In the genomic region with DNA sequence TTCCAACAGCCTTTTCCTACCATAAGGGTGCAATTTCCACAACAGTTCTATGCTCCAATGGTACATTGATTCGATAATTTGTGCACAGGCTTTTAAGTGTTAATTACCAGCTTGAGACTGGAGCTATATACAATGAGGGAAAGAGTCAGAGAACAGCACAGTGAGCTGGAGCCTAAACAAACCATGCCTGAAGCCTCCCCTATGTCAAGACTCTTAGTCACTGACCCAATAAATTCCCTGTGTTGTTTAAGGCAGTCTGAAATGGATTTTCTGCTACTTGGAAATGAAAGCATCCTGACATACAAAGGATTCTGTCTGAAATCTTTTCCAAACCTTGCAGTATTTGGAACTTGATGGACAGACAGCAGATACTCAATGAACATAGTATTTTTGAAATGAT, we compare ENCODE assay signal across 16 cellular contexts.
DNase-seq lines count a peak whose midpoint lies in the region; ATAC-seq and TF ChIP-seq lines count a peak whose summit lies in the region.
"Had no signal": no experiment of that assay in that cellular context is flagged by ENCODE, and none has a peak within 500 bp of the region (broad histone marks: within the 10 kb centered on the region; RNA-seq: fewer than 3 reads in every experiment).

No MANE protein-coding gene starts in this region.

- peak overlapping the region; percentile 28 to 30; a peak in 1 of 4 replicates for H4K8ac ChIP-seq in IMR-90 (ENCODE audit: low read depth in 2 of 2, low read length in 2 of 2)

- peaks cover 17% of the 10 kb centered on the region for H3K9me1 ChIP-seq in IMR-90 (ENCODE audit: insufficient read depth, low read length)

- intact Hi-C loops in IMR-90 (cut with micrococcal nuclease), result no loop called here

- dilution Hi-C loops in IMR-90 (cut with HindIII; ENCODE audit: low sequenced_read_pairs, unreplicated experiment), result no loop called here

- ATAC-seq in IMR-90 (ENCODE audit: low read depth) (peak; percentile 89), GM18520 (IDR thresholded peaks at IDR 0.05; ENCODE audit: unreplicated experiment) (no peak)
- ATAC-seq: GM12878 had no signal

- BruUV-seq in IMR-90 (replicated peaks; lab: Mats Ljungman, UMichigan), result no TSS peak

- CTCF ChIA-PET in IMR-90 (lab: Yijun Ruan, JAX), result no interaction called here

- H4K5ac ChIP-seq in IMR-90 (ENCODE audit: low read depth, low read length), result peak overlapping the region; percentile 9; the same call in 1 of the 2 replicates

- peaks cover 0 to 7% of the 10 kb centered on the region in 2 experiments; a peak in 1 of 4 replicates for H3K79me1 ChIP-seq in IMR-90 (ENCODE audit: low read depth in 1 of 2, low read length in 2 of 2)

- H3K14ac ChIP-seq in IMR-90 (replicated peaks; ENCODE audit: low read depth, low read length), result peak overlapping the region; percentile 90

- no peak for TF ChIP-seq POLR2A in IMR-90 (IDR thresholded peaks at IDR 0.05; ENCODE audit: low read depth, low read length)

- in situ Hi-C loops in IMR-90 (cut with MboI; ENCODE audit: low sequenced_read_pairs), result no loop called here
- in situ Hi-C loops in brain microvascular endothelial cell (cut with HindIII; ENCODE audit: low pct_ligation_motif_present, low sequenced_read_pairs), result no loop called here

- H3K4ac ChIP-seq in IMR-90 (ENCODE audit: low read depth, low read length), result peak overlapping the region; percentile 82

- TF ChIP-seq RAD21 in IMR-90 (IDR thresholded peaks at IDR 0.05; ENCODE audit: low read length), result no peak

- H2AFZ ChIP-seq in IMR-90 (replicated peaks; ENCODE audit: low read length, poor library complexity), result no peak overlapping the region

- H2BK5ac ChIP-seq in IMR-90 (ENCODE audit: low read depth, low read length, poor library complexity, severe bottlenecking), result peak overlapping the region; percentile 84

- H3K9ac ChIP-seq in IMR-90 (ENCODE audit: low read depth, low read length), result no peak overlapping the region

- peak overlapping the region; percentile 41 for H2AK5ac ChIP-seq in IMR-90 (ENCODE audit: low read depth, low read length)

- peak overlapping the region; percentile 87 for H4K91ac ChIP-seq in IMR-90 (ENCODE audit: insufficient read depth, low read depth, low read length)

- H2BK120ac ChIP-seq in IMR-90 (ENCODE audit: low read depth, low read length), result peak overlapping the region; percentile 82

- no peaks in the 10 kb centered on the region for H3K9me3 ChIP-seq in IMR-90 (ENCODE audit: control insufficient read depth, insufficient read depth, low read length)
- H3K9me3 ChIP-seq: Caco-2, Peyer's patch had no signal

- peaks cover 15% of the 10 kb centered on the region for H3K4me1 ChIP-seq in IMR-90 (ENCODE audit: control insufficient read depth, insufficient read depth, low read length)
- H3K4me1 ChIP-seq: Caco-2, Peyer's patch had no signal

- POLR2A ChIA-PET in IMR-90 (lab: Charles Lee; ENCODE audit: unreplicated experiment), result interaction anchor here (0.6 kb wide), 1 partner anchor 548 kb away, joined by 3 read pairs; no protein-coding TSS in a partner anchor

- no peak overlapping the region for H3K4me3 ChIP-seq in AG09309 (ENCODE audit: control insufficient read depth, low read depth, low read length)
- no peak overlapping the region for H3K4me3 ChIP-seq in IMR-90 (ENCODE audit: insufficient read depth, low read depth, low read length)
- H3K4me3 ChIP-seq in brain microvascular endothelial cell (ENCODE audit: low read depth, low read length), result no peak overlapping the region
- H3K4me3 ChIP-seq: GM12878, Peyer's patch had no signal

- H3K18ac ChIP-seq in IMR-90 (ENCODE audit: low read depth, low read length), result peak overlapping the region; percentile 77; the same call in 1 of the 2 replicates

- peak overlapping the region; percentile 78 for H2BK20ac ChIP-seq in IMR-90 (ENCODE audit: low read depth, low read length)

- H3K4me2 ChIP-seq in IMR-90 (ENCODE audit: low read depth, low read length), result peak overlapping the region; percentile 32; the same call in 1 of the 2 replicates

- no peak overlapping the region for H2AK9ac ChIP-seq in IMR-90 (replicated peaks; ENCODE audit: low read depth, low read length, poor library complexity)

- no peaks in the 10 kb centered on the region for H4K20me1 ChIP-seq in IMR-90 (ENCODE audit: insufficient read depth, low read length)

- no peaks in the 10 kb centered on the region for H3K27me3 ChIP-seq in IMR-90 (ENCODE audit: control insufficient read depth, insufficient read depth, low read length)
- no peaks in the 10 kb centered on the region for H3K27me3 ChIP-seq in brain microvascular endothelial cell (replicated peaks)
- H3K27me3 ChIP-seq: Peyer's patch had no signal

- TF ChIP-seq CTCF in AG09309 (IDR thresholded peaks at IDR 0.05; ENCODE audit: control insufficient read depth, insufficient read depth, low read depth, low read length, missing control alignments), result no peak
- no peak for TF ChIP-seq CTCF in IMR-90 (conservative IDR thresholded peaks at IDR 0.05; ENCODE audit: low read depth, low read length)
- TF ChIP-seq CTCF in brain microvascular endothelial cell (IDR thresholded peaks at IDR 0.05; ENCODE audit: low read depth, low read length, missing control alignments), result no peak

- H3K23ac ChIP-seq in IMR-90 (ENCODE audit: low read depth, low read length), result peak overlapping the region; percentile 4; the same call in 1 of the 2 replicates

- no CpG with 5 or more reads among the region's 1 CpG for WGBS in IMR-90 (ENCODE audit: extremely low coverage in 2 of 2, insufficient read length in 1 of 2), 2 experiments

- no peak overlapping the region; the same call in 1 of the 2 replicates for H3K56ac ChIP-seq in IMR-90 (ENCODE audit: extremely low read depth, insufficient read depth, low read length)

- H3K36me3 ChIP-seq in IMR-90 (ENCODE audit: control insufficient read depth, insufficient read depth, low read length), result no peaks in the 10 kb centered on the region
- no peaks in the 10 kb centered on the region for H3K36me3 ChIP-seq in brain microvascular endothelial cell (replicated peaks)
- H3K36me3 ChIP-seq: Peyer's patch had no signal

- peak overlapping the region; percentile 71; the same call in 2 of the 3 replicates for H2BK15ac ChIP-seq in IMR-90 (ENCODE audit: low read depth, low read length)

- DNase-seq in AG09309 (ENCODE audit: low read depth) (peak; percentile 11), IMR-90 (peak; percentile 62), brain microvascular endothelial cell (peak; percentile 12), iris pigment epithelial cell (ENCODE audit: low read depth) (peak; percentile 40), epidermal melanocyte (ENCODE audit: insufficient read length, low spot score) (no peak)
- DNase-seq in activated naive CD4-positive, alpha-beta T cell (lab: John Stamatoyannopoulos, UW), result no peak
- no peak for DNase-seq in activated effector memory CD4-positive, alpha-beta T cell treated with anti-CD3 and anti-CD28 coated beads, Interleukin-2, amount 50 U/mL, for 16 hours
- DNase-seq: Caco-2; CD4-positive, alpha-beta T cell; NCI-H1436; NCI-H1930; NCI-H526 treated with DMSO at 0.1 percent for 48 hours; Peyer's patch had no signal

- H3K27ac ChIP-seq in IMR-90 (ENCODE audit: insufficient read depth, low read length) (no peak overlapping the region), brain microvascular endothelial cell (no peak overlapping the region)
- H3K27ac ChIP-seq: HL-60, Peyer's patch had no signal

TF ChIP-seq in IMR-90, 13 proteins besides CTCF, POLR2A, EP300 and RAD21:
- TF ChIP-seq MAZ (IDR thresholded peaks at IDR 0.05; ENCODE audit: borderline replicate concordance, low read depth, low read length) (no peak), CHD1 (IDR thresholded peaks at IDR 0.05; ENCODE audit: low read depth, low read length) (no peak), CEBPB (IDR thresholded peaks at IDR 0.05; ENCODE audit: low read depth, low read length) (no peak), FOS (IDR thresholded peaks at IDR 0.05; ENCODE audit: low read depth, low read length) (no peak), RCOR1 (IDR thresholded peaks at IDR 0.05; ENCODE audit: insufficient replicate concordance, low read length) (no peak), BHLHE40 (IDR thresholded peaks at IDR 0.05; ENCODE audit: low read depth, low read length) (no peak), NFE2L2 (IDR thresholded peaks at IDR 0.05; ENCODE audit: low read depth, low read length) (no peak), MAFK (IDR thresholded peaks at IDR 0.05; ENCODE audit: low read depth, low read length) (no peak), MXI1 (IDR thresholded peaks at IDR 0.05; ENCODE audit: borderline replicate concordance, low read depth, low read length) (no peak), RFX5 (IDR thresholded peaks at IDR 0.05; ENCODE audit: low read depth, low read length) (no peak), SMC3 (IDR thresholded peaks at IDR 0.05; ENCODE audit: low read depth, low read length) (no peak)
- TF ChIP-seq, protein P1, sequence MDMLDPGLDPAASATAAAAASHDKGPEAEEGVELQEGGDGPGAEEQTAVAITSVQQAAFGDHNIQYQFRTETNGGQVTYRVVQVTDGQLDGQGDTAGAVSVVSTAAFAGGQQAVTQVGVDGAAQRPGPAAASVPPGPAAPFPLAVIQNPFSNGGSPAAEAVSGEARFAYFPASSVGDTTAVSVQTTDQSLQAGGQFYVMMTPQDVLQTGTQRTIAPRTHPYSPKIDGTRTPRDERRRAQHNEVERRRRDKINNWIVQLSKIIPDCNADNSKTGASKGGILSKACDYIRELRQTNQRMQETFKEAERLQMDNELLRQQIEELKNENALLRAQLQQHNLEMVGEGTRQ (IDR thresholded peaks at IDR 0.05; ENCODE audit: low read depth, low read length), result no peak
- TF ChIP-seq, protein P2, sequence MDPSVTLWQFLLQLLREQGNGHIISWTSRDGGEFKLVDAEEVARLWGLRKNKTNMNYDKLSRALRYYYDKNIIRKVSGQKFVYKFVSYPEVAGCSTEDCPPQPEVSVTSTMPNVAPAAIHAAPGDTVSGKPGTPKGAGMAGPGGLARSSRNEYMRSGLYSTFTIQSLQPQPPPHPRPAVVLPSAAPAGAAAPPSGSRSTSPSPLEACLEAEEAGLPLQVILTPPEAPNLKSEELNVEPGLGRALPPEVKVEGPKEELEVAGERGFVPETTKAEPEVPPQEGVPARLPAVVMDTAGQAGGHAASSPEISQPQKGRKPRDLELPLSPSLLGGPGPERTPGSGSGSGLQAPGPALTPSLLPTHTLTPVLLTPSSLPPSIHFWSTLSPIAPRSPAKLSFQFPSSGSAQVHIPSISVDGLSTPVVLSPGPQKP (IDR thresholded peaks at IDR 0.05; ENCODE audit: borderline replicate concordance, low read depth, low read length), result no peak

Comparison
In these comparisons a context has a peak if more than half of its experiments do, and no peak if none do; other contexts are left out.
1. DNase-seq: peak in AG09309 (single experiment), IMR-90 (single experiment), brain microvascular endothelial cell (single experiment) and iris pigment epithelial cell (single experiment); none in activated naive CD4-positive, alpha-beta T cell (0 of 4), epidermal melanocyte (single experiment) and activated effector memory CD4-positive, alpha-beta T cell treated with anti-CD3 and anti-CD28 coated beads, Interleukin-2, amount 50 U/mL, for 16 hours (single experiment).